ENCODE assay signal across 21 cellular contexts in genomic region chr1:227603327-227603726, GRCh38. TPM values are rescaled to one million over a fixed set of nuclear protein-coding genes. Genes with fewer than 3 reads are reported as not detected.
DNase-seq lines count a peak whose midpoint lies in the region; ATAC-seq and TF ChIP-seq lines count a peak whose summit lies in the region.
"Had no signal": no experiment of that assay in that cellular context is flagged by ENCODE, and none has a peak within 500 bp of the region (broad histone marks: within the 10 kb centered on the region; RNA-seq: fewer than 3 reads in every experiment).

No MANE protein-coding gene starts in this region.

- no peaks in the 10 kb centered on the region for H3K27me3 Mint-ChIP-seq in WTC11 (ENCODE audit: low read depth)
- H3K27me3 Mint-ChIP-seq: B cell; CD4-positive, alpha-beta T cell had no signal

- TF ChIP-seq CTCF in WTC11 (IDR thresholded peaks at IDR 0.05) (no peak), thyroid gland (IDR thresholded peaks at IDR 0.05) (no peak)

- H3K4me1 Mint-ChIP-seq in WTC11, result peaks cover 24% of the 10 kb centered on the region
- H3K4me1 Mint-ChIP-seq: CD14-positive monocyte had no signal

- no peak for TF ChIP-seq POLR2A in thyroid gland (IDR thresholded peaks at IDR 0.05)

- peak; percentile 71 for ATAC-seq in left ventricle myocardium superior
- ATAC-seq in Right ventricle myocardium superior (ENCODE audit: poor library complexity), result no peak
- no peak for ATAC-seq in WTC11
- ATAC-seq: GM23338 had no signal

- H3K27me3 ChIP-seq in thyroid gland, result no peaks in the 10 kb centered on the region
- H3K27me3 ChIP-seq: BLaER1 treated with 17β-estradiol and CSF1 and Interleukin-3, amounts not matched to agents 10 nM and 100 nM had no signal

- H3K36me3 Mint-ChIP-seq in WTC11, result peaks cover 14% of the 10 kb centered on the region

- intact Hi-C loops in left ventricle myocardium superior (cut with micrococcal nuclease), result no loop called here
- intact Hi-C loops in Right ventricle myocardium superior (cut with DNase I), result no loop called here
- intact Hi-C loops in thyroid gland (cut with DNase I), result no loop called here

- no peaks in the 10 kb centered on the region for H3K36me3 ChIP-seq in thyroid gland
- H3K36me3 ChIP-seq: HAP-1 had no signal

- H3K4me1 ChIP-seq in thyroid gland, result peaks cover 0 to 7% of the 10 kb centered on the region in 2 donors
- H3K4me1 ChIP-seq: BLaER1 treated with 17β-estradiol and CSF1 and Interleukin-3, amounts not matched to agents 10 nM and 100 nM; HAP-1 had no signal

- no peak overlapping the region for H3K27ac ChIP-seq in thyroid gland
- H3K27ac ChIP-seq: 22Rv1; BLaER1 treated with 17β-estradiol and CSF1 and Interleukin-3, amounts not matched to agents 10 nM and 100 nM had no signal

- H3K9me3 ChIP-seq in thyroid gland, result no peaks in the 10 kb centered on the region
- H3K9me3 ChIP-seq: HAP-1 had no signal

- WGBS in thyroid gland, 2 donors, result 88 to 100% methylated on average over 2 to 3 of the region's 3 CpGs

- peaks cover 27% of the 10 kb centered on the region for H3K9me3 Mint-ChIP-seq in WTC11

- no peak overlapping the region for H3K27ac Mint-ChIP-seq in WTC11
- H3K27ac Mint-ChIP-seq: B cell; CD14-positive monocyte; CD4-positive, alpha-beta T cell; CD8-positive, alpha-beta memory T cell; GM23338; HFFc6 had no signal

- no peak overlapping the region for H3K4me3 Mint-ChIP-seq in WTC11
- H3K4me3 Mint-ChIP-seq: B cell; CD14-positive monocyte; CD4-positive, alpha-beta T cell; GM23338; HFFc6 had no signal

- DNase-seq in DMS53 (lab: John Stamatoyannopoulos, UW) (peak; percentile 5), DMS53 treated with DMSO at 0.1 percent for 48 hours (lab: John Stamatoyannopoulos, UW; ENCODE audit: unreplicated experiment) (no peak), left ventricle myocardium superior (peak; percentile 43), Right ventricle myocardium superior (no peak), WTC11 (ENCODE audit: low spot score) (no peak), thyroid gland (peak; percentile 19 to 26), NCI-H345 treated with DMSO at 0.1 percent for 48 hours (lab: John Stamatoyannopoulos, UW; ENCODE audit: unreplicated experiment) (no peak), COLO668 (lab: John Stamatoyannopoulos, UW; ENCODE audit: unreplicated experiment) (no peak)
- DNase-seq: Calu3; CD4-positive, alpha-beta T cell; CD8-positive, alpha-beta memory T cell; COR-L47; EL; GF-D8; HFFc6 had no signal

- POLR2A ChIA-PET in WTC11 (lab: Charles Lee), result no interaction called here

- H3K4me3 ChIP-seq in thyroid gland (replicated peaks in 1 of 3), result no peak overlapping the region
- H3K4me3 ChIP-seq: GM23338, HAP-1 had no signal

- CTCF ChIA-PET in WTC11 (lab: Charles Lee), result no interaction called here

TF ChIP-seq in WTC11, 78 proteins besides CTCF, POLR2A, EP300 and RAD21:
- TF ChIP-seq ZNF121 (CRISPR knock-in tag; IDR thresholded peaks at IDR 0.05) (0 out of 2 replicates have a peak, but pooled peaks have one; percentile 25), HMGA2 (CRISPR knock-in tag; IDR thresholded peaks at IDR 0.05) (no peak), PRRX2 (CRISPR knock-in tag; IDR thresholded peaks at IDR 0.05) (no peak), CREM (CRISPR knock-in tag; IDR thresholded peaks at IDR 0.05) (no peak), STAT6 (CRISPR knock-in tag; conservative IDR thresholded peaks at IDR 0.05; ENCODE audit: low read depth) (no peak), NFE2L1 (CRISPR knock-in tag; IDR thresholded peaks at IDR 0.05) (no peak), CBFB (CRISPR knock-in tag; IDR thresholded peaks at IDR 0.05; ENCODE audit: low read depth) (no peak), JAZF1 (CRISPR knock-in tag; IDR thresholded peaks at IDR 0.05) (no peak)

RNA-seq across cellular contexts. Expression of gene ZNF678, which starts 40.0 kb away (rescaled TPM):
- total RNA-seq in left ventricle myocardium superior (1.4 TPM), Right ventricle myocardium superior (2.4 TPM), WTC11 (2021) (26.4 to 28.9 TPM (median 28.3 TPM) in 3 replicates), thyroid gland (10 to 100 TPM; 15.9 to 35.4 (median 23.9) TPM)

Comparison
In these comparisons a context has a peak if more than half of its experiments do, and no peak if none do; other contexts are left out.
1. DNase-seq: peak in DMS53 (single experiment), left ventricle myocardium superior (single experiment) and thyroid gland (2 of 2); none in DMS53 treated with DMSO at 0.1 percent for 48 hours (single experiment), Right ventricle myocardium superior (single experiment), WTC11 (single experiment), NCI-H345 treated with DMSO at 0.1 percent for 48 hours (single experiment) and COLO668 (single experiment).